19 cellular contexts compared by ENCODE assay signal in genomic region chr6:140641412-140641811, GRCh38.
DNase-seq lines count a peak whose midpoint lies in the region; ATAC-seq, FAIRE-seq and TF ChIP-seq lines count a peak whose summit lies in the region.
"Had no signal": no experiment of that assay in that cellular context is flagged by ENCODE, and none has a peak within 500 bp of the region (broad histone marks: within the 10 kb centered on the region; RNA-seq: fewer than 3 reads in every experiment).

No MANE protein-coding gene starts in this region.

- H3K9ac ChIP-seq in GM12878 (ENCODE audit: control insufficient read depth, insufficient read depth, low read length): no peak overlapping the region

- in situ Hi-C loops in GM12878 (cut with MboI): no loop called here

- peak; percentile 15 for DNase-seq in GM12878 (ENCODE audit: low read depth, low spot score)
- no peak for DNase-seq in SW480 (ENCODE audit: low spot score)
- DNase-seq in hippocampal formation (lab: John Stamatoyannopoulos, UW): no peak
- no peak for DNase-seq in activated CD8-positive, alpha-beta T cell treated with anti-CD3 and anti-CD28 coated beads, Interleukin-2, amount 10 ng/mL, durations not matched to agents 7 days and 5 days
- DNase-seq: activated CD4-positive, alpha-beta T cell treated with anti-CD3 and anti-CD28 coated beads for 1 hour; activated naive CD8-positive, alpha-beta T cell treated with anti-CD3 and anti-CD28 coated beads, Interleukin-2, amount 50 U/mL, for 24 hours; activated T-cell treated with anti-CD3 and anti-CD28 coated beads, Interleukin-2, amount 50 U/mL, for 1 hour; CD4-positive, CD25-positive, alpha-beta regulatory T cell; HCEC 1CT; mucosa of descending colon; posterior cingulate gyrus; T-helper 1 cell had no signal

- peaks cover 6% of the 10 kb centered on the region for H3K9me3 Mint-ChIP-seq in activated CD8-positive, alpha-beta T cell treated with anti-CD3 and anti-CD28 coated beads, Interleukin-2, amount 10 ng/mL, durations not matched to agents 7 days and 5 days (ENCODE audit: insufficient read depth)

- no peak for TF ChIP-seq RAD21 in GM12878 (IDR thresholded peaks at IDR 0.05; ENCODE audit: insufficient read depth, low read depth, low read length)

- no peaks in the 10 kb centered on the region for H3K27me3 ChIP-seq in GM12878 (replicated peaks in 1 of 2; ENCODE audit: control insufficient read depth in 2 of 2, insufficient read depth in 2 of 2, low read length in 1 of 2)

- no peak overlapping the region for H3K4me2 ChIP-seq in GM12878 (ENCODE audit: control insufficient read depth, insufficient read depth)

- no peaks in the 10 kb centered on the region for H3K4me1 ChIP-seq in GM12878 (ENCODE audit: control insufficient read depth, insufficient read depth, low read length)

- H3K9me3 ChIP-seq in GM12878 (replicated peaks; ENCODE audit: control insufficient read depth, insufficient read depth, low read length): peaks cover 6% of the 10 kb centered on the region
- H3K9me3 ChIP-seq: mucosa of descending colon had no signal

- POLR2A ChIA-PET in GM12878 (lab: Charles Lee): no interaction called here
- POLR2A ChIA-PET in activated CD8-positive, alpha-beta T cell treated with anti-CD3 and anti-CD28 coated beads, Interleukin-2, amount 10 ng/mL, durations not matched to agents 7 days and 5 days (lab: Charles Lee): no interaction called here

- no peak for TF ChIP-seq POLR2A in GM12878 (IDR thresholded peaks at IDR 0.05; ENCODE audit: low read depth, low read length)

- no peaks in the 10 kb centered on the region for H4K20me1 ChIP-seq in GM12878 (ENCODE audit: control insufficient read depth, insufficient read depth)

- H2AFZ ChIP-seq in GM12878 (ENCODE audit: control insufficient read depth, low read depth, low read length): no peak overlapping the region

- SMC1A ChIA-PET in GM12878 (lab: Charles Lee; ENCODE audit: uncharacterized antibody, unreplicated experiment): no interaction called here

- no peaks in the 10 kb centered on the region for H3K27me3 Mint-ChIP-seq in activated CD8-positive, alpha-beta T cell treated with anti-CD3 and anti-CD28 coated beads, Interleukin-2, amount 10 ng/mL, durations not matched to agents 7 days and 5 days (ENCODE audit: low read depth)
- H3K27me3 Mint-ChIP-seq: activated naive CD8-positive, alpha-beta T cell treated with anti-CD3 and anti-CD28 coated beads, Interleukin-2, amount 50 U/mL, for 24 hours; CD4-positive, CD25-positive, alpha-beta regulatory T cell had no signal

- CTCF ChIA-PET in GM12878 (lab: Yijun Ruan, JAX): no interaction called here
- CTCF ChIA-PET in activated CD8-positive, alpha-beta T cell treated with anti-CD3 and anti-CD28 coated beads, Interleukin-2, amount 10 ng/mL, durations not matched to agents 7 days and 5 days (lab: Charles Lee): no interaction called here

- peak overlapping the region; percentile 42 for H3K27ac ChIP-seq in GM12878 (ENCODE audit: control insufficient read depth, insufficient read depth)

- ATAC-seq in GM19043 (IDR thresholded peaks at IDR 0.05; ENCODE audit: low read depth, unreplicated experiment) (peak; percentile 85), GM21786 (IDR thresholded peaks at IDR 0.05; ENCODE audit: unreplicated experiment) (peak; percentile 86), HG03354 (IDR thresholded peaks at IDR 0.05; ENCODE audit: poor library complexity, severe bottlenecking, unreplicated experiment) (peak; percentile 76), GM12878 (peak; percentile 84), HG02798 (IDR thresholded peaks at IDR 0.05; ENCODE audit: poor library complexity, unreplicated experiment) (no peak)
- ATAC-seq in activated CD8-positive, alpha-beta T cell treated with anti-CD3 and anti-CD28 coated beads, Interleukin-2, amount 10 ng/mL, durations not matched to agents 7 days and 5 days: no peak
- ATAC-seq: activated naive CD8-positive, alpha-beta T cell treated with anti-CD3 and anti-CD28 coated beads, Interleukin-2, amount 50 U/mL, for 24 hours; mucosa of descending colon; Panc1 had no signal

- no peaks in the 10 kb centered on the region for H3K79me2 ChIP-seq in GM12878 (ENCODE audit: control insufficient read depth, insufficient read depth, low read length)

- H3K4me1 Mint-ChIP-seq in activated CD8-positive, alpha-beta T cell treated with anti-CD3 and anti-CD28 coated beads, Interleukin-2, amount 10 ng/mL, durations not matched to agents 7 days and 5 days (ENCODE audit: low read depth): no peaks in the 10 kb centered on the region
- H3K4me1 Mint-ChIP-seq: activated naive CD8-positive, alpha-beta T cell treated with anti-CD3 and anti-CD28 coated beads, Interleukin-2, amount 50 U/mL, for 24 hours; CD4-positive, CD25-positive, alpha-beta regulatory T cell; central memory CD8-positive, alpha-beta T cell had no signal

- no peak for FAIRE-seq in GM12878 (lab: Jason Lieb, UNC)
- FAIRE-seq: endothelial cell of umbilical vein had no signal

- no peaks in the 10 kb centered on the region for H3K36me3 ChIP-seq in GM12878 (ENCODE audit: control insufficient read depth in 2 of 2, insufficient read depth in 2 of 2, low read length in 1 of 2)

- no peak overlapping the region for H3K4me3 Mint-ChIP-seq in activated CD8-positive, alpha-beta T cell treated with anti-CD3 and anti-CD28 coated beads, Interleukin-2, amount 10 ng/mL, durations not matched to agents 7 days and 5 days
- H3K4me3 Mint-ChIP-seq: activated naive CD8-positive, alpha-beta T cell treated with anti-CD3 and anti-CD28 coated beads, Interleukin-2, amount 50 U/mL, for 24 hours; CD4-positive, CD25-positive, alpha-beta regulatory T cell; central memory CD8-positive, alpha-beta T cell had no signal

- intact Hi-C loops in GM12878 (cut with micrococcal nuclease; ENCODE audit: unreplicated experiment): no loop called here

- TF ChIP-seq EP300 in GM12878 (IDR thresholded peaks at IDR 0.05; ENCODE audit: borderline replicate concordance in 1 of 2, control insufficient read depth in 1 of 2, low read depth in 2 of 2, low read length in 2 of 2): peak in 1 of 2 experiments; percentile 62; a peak in 1 of 4 replicates

- no TSS peak for BruUV-seq in GM12878 (replicated peaks; lab: Mats Ljungman, UMichigan)

- H3K27ac Mint-ChIP-seq in activated CD8-positive, alpha-beta T cell treated with anti-CD3 and anti-CD28 coated beads, Interleukin-2, amount 10 ng/mL, durations not matched to agents 7 days and 5 days: no peak overlapping the region
- H3K27ac Mint-ChIP-seq: activated naive CD8-positive, alpha-beta T cell treated with anti-CD3 and anti-CD28 coated beads, Interleukin-2, amount 50 U/mL, for 24 hours; CD4-positive, CD25-positive, alpha-beta regulatory T cell had no signal

- no peaks in the 10 kb centered on the region for H3K36me3 Mint-ChIP-seq in activated CD8-positive, alpha-beta T cell treated with anti-CD3 and anti-CD28 coated beads, Interleukin-2, amount 10 ng/mL, durations not matched to agents 7 days and 5 days (ENCODE audit: low read depth)
- H3K36me3 Mint-ChIP-seq: CD4-positive, CD25-positive, alpha-beta regulatory T cell had no signal

- RAD21 ChIA-PET in GM12878 (lab: Charles Lee; ENCODE audit: unreplicated experiment): interaction anchor here (1.5 kb wide), 1 partner anchor 98 kb away, joined by 4 read pairs; no protein-coding TSS in a partner anchor

- TF ChIP-seq CTCF in GM12878 (IDR thresholded peaks at IDR 0.05 in 2 of 3, conservative IDR thresholded peaks at IDR 0.05 in 1 of 3; ENCODE audit: control insufficient read depth in 2 of 3, extremely low read depth in 1 of 3, insufficient read depth in 1 of 3, low read depth in 3 of 3, low read length in 3 of 3): no peak

- no peak overlapping the region for H3K4me3 ChIP-seq in GM12878
- H3K4me3 ChIP-seq: mucosa of descending colon had no signal

TF ChIP-seq in GM12878, 131 proteins besides CTCF, POLR2A, EP300 and RAD21 (continues in another document):
- TF ChIP-seq BCL11A (IDR thresholded peaks at IDR 0.05; ENCODE audit: low read depth, low read length) (peak; percentile 59; the same call in 1 of the 2 replicates), HSF1 (IDR thresholded peaks at IDR 0.05; ENCODE audit: low read depth, low read length) (no peak), ATF7 (IDR thresholded peaks at IDR 0.05; ENCODE audit: low read depth) (peak; percentile 54), DPF2 (IDR thresholded peaks at IDR 0.05) (peak; percentile 74; the same call in 1 of the 2 replicates), BACH1 (IDR thresholded peaks at IDR 0.05; ENCODE audit: borderline replicate concordance) (peak; percentile 36; the same call in 1 of the 2 replicates), IKZF1 (conservative IDR thresholded peaks at IDR 0.05) (peak; percentile 61), MEF2B (IDR thresholded peaks at IDR 0.05; ENCODE audit: partially characterized antibody, poor library complexity, severe bottlenecking) (peak; percentile 44), BHLHE40 (IDR thresholded peaks at IDR 0.05; ENCODE audit: borderline replicate concordance in 1 of 2, low read depth in 2 of 2, low read length in 1 of 2) (peak; percentile 76 to 79), NFIC (IDR thresholded peaks at IDR 0.05; ENCODE audit: low read depth, low read length) (peak; percentile 59; the same call in 1 of the 2 replicates), JUNB (IDR thresholded peaks at IDR 0.05) (peak; percentile 55), CREM (IDR thresholded peaks at IDR 0.05; ENCODE audit: low read depth) (0 out of 2 replicates have a peak, but pooled peaks have one; percentile 12), IKZF2 (IDR thresholded peaks at IDR 0.05) (peak; percentile 74 to 84; a peak in 3 of 4 replicates)

Comparison
In these comparisons a context has a peak if more than half of its experiments do, and no peak if none do; other contexts are left out.
1. ATAC-seq: peak in GM19043 (single experiment), GM21786 (single experiment), HG03354 (single experiment) and GM12878 (single experiment); none in HG02798 (single experiment) and activated CD8-positive, alpha-beta T cell treated with anti-CD3 and anti-CD28 coated beads, Interleukin-2, amount 10 ng/mL, durations not matched to agents 7 days and 5 days (single experiment).